In the genomic region with DNA sequence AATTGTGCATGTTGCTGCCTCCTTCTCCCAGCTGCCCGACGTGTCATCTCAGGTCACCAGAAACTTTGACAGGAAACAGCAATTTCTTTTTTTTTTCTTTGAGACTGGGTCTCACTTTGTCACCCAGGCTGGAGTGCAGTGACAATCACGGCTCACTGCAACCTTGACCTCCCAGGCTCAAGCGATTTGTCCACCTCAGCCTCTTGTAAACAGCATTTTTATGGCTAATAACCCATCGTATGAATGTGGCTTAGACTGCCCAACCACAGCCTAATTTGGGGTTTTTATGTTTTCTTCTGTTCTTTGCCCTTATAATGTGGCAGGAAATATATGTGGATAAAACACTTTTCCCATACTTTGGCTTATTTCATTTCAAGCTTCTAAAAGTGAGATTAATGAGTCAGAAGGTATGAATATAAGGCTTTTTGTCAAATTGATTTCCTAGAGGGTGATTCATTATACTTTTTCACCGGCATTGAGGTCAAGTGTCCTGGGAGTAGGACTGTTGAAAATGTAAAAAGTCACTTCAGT, we compare ENCODE assay signal across 10 cellular contexts. TPM values are rescaled to one million over a fixed set of nuclear protein-coding genes. Genes with fewer than 3 reads are reported as not detected.
DNase-seq lines count a peak whose midpoint lies in the region; ATAC-seq and TF ChIP-seq lines count a peak whose summit lies in the region.
"Had no signal": no experiment of that assay in that cellular context is flagged by ENCODE, and none has a peak within 500 bp of the region (broad histone marks: within the 10 kb centered on the region; RNA-seq: fewer than 3 reads in every experiment).

No MANE protein-coding gene starts in this region.

- H3K9me3 Mint-ChIP-seq in immature natural killer cell: no peaks in the 10 kb centered on the region

- H3K9ac ChIP-seq in BLaER1: peak overlapping the region; percentile 42; the same call in 1 of the 2 replicates

- no peak overlapping the region for H3K4me3 ChIP-seq in BLaER1
- no peak overlapping the region for H3K4me3 ChIP-seq in A673 (ENCODE audit: low read depth, low read length, poor library complexity, severe bottlenecking)
- H3K4me3 ChIP-seq: adrenal gland, left ventricle myocardium inferior had no signal

- H3K27me3 Mint-ChIP-seq in immature natural killer cell (ENCODE audit: low read depth in 3 of 3): peaks cover 0 to 4% (median 3%) of the 10 kb centered on the region in 3 donors

- H3K27ac ChIP-seq in BLaER1 (peak overlapping the region; percentile 51), A673 (ENCODE audit: low read depth, low read length, poor library complexity, severe bottlenecking) (no peak overlapping the region)
- H3K27ac ChIP-seq: adrenal gland, left ventricle myocardium inferior had no signal

- no TSS peak for BruUV-seq in A673 (replicated peaks; lab: Mats Ljungman, UMichigan)

- H3K4me1 ChIP-seq in BLaER1 (peaks cover 58% of the 10 kb centered on the region), A673 (ENCODE audit: insufficient read depth, low read length, poor library complexity, severe bottlenecking) (no peaks in the 10 kb centered on the region)

- H3K9me3 ChIP-seq in BLaER1 (no peaks in the 10 kb centered on the region), A673 (ENCODE audit: low read depth, low read length, poor library complexity, severe bottlenecking) (no peaks in the 10 kb centered on the region)
- H3K9me3 ChIP-seq: adrenal gland, left ventricle myocardium inferior had no signal

- DNase-seq in immature natural killer cell (no peak), OCI-M1 (lab: John Stamatoyannopoulos, UW) (no peak), HEK293T (ENCODE audit: extremely low spot score) (no peak), A673 (ENCODE audit: low spot score) (no peak), NCI-H524 treated with DMSO at 0.1 percent for 48 hours (lab: John Stamatoyannopoulos, UW) (no peak)
- DNase-seq: left ventricle myocardium inferior had no signal

- CTCF ChIA-PET in HEK293T (lab: Yijun Ruan, JAX): no interaction called here
- CTCF ChIA-PET in A673 (lab: Charles Lee): no interaction called here

- H3K4me2 ChIP-seq in BLaER1: peak overlapping the region; percentile 78

- POLR2A ChIA-PET in HEK293T (lab: Yijun Ruan, JAX) (no interaction called here), A673 (lab: Charles Lee; ENCODE audit: low non-redundant PET) (no interaction called here)

- H4K20me1 ChIP-seq in BLaER1: no peaks in the 10 kb centered on the region

- H3K4me1 Mint-ChIP-seq in immature natural killer cell: peaks cover 31 to 35% of the 10 kb centered on the region in 2 donors

- H3K36me3 ChIP-seq in BLaER1: peaks cover 59% of the 10 kb centered on the region
- H3K36me3 ChIP-seq in A673 (ENCODE audit: insufficient read depth, low read length, poor library complexity, severe bottlenecking): peaks cover 15% of the 10 kb centered on the region

- TF ChIP-seq CTCF in A673 (conservative IDR thresholded peaks at IDR 0.05; ENCODE audit: low read depth, low read length): no peak

- H3K27me3 ChIP-seq in BLaER1 (no peaks in the 10 kb centered on the region), A673 (replicated peaks; ENCODE audit: insufficient read depth, low read depth, low read length, poor library complexity) (no peaks in the 10 kb centered on the region)
- H3K27me3 ChIP-seq: adrenal gland had no signal

- H3K4me3 Mint-ChIP-seq in immature natural killer cell: peak overlapping the region; percentile 3 to 61 (median 15)

- peak overlapping the region in 3 of 6 donors; percentile 9 to 44 (median 38) for H3K27ac Mint-ChIP-seq in immature natural killer cell

- intact Hi-C loops in A673 (cut with micrococcal nuclease; ENCODE audit: unreplicated experiment): no loop called here

- H3K36me3 Mint-ChIP-seq in immature natural killer cell: peaks cover 17 to 22% (median 18%) of the 10 kb centered on the region in 3 donors

- ATAC-seq in GM19395 (IDR thresholded peaks at IDR 0.05; ENCODE audit: unreplicated experiment) (peak; percentile 37), SK-N-SH treated with all-trans-retinoic acid at 6 μM for 48 hours (peak; percentile 62)

TF ChIP-seq in SK-N-SH treated with all-trans-retinoic acid at 6 μM for 48 hours, 23 proteins besides CTCF, POLR2A, EP300 and RAD21:
- TF ChIP-seq ISL1 (CRISPR knock-in tag; IDR thresholded peaks at IDR 0.05): 0 out of 2 replicates have a peak, but pooled peaks have one; percentile 23
- no peak for TF ChIP-seq ZNF8 (CRISPR knock-in tag; IDR thresholded peaks at IDR 0.05)

TF ChIP-seq in HEK293T, 16 proteins besides CTCF, POLR2A, EP300 and RAD21:
- TF ChIP-seq LEF1 (IDR thresholded peaks at IDR 0.05; ENCODE audit: borderline replicate concordance): no peak
- TF ChIP-seq FOXK2 (IDR thresholded peaks at IDR 0.05): no peak
- TF ChIP-seq FOXM1 (IDR thresholded peaks at IDR 0.05; ENCODE audit: borderline replicate concordance): no peak
- no peak for TF ChIP-seq CTBP1 (IDR thresholded peaks at IDR 0.05; ENCODE audit: borderline replicate concordance)
- TF ChIP-seq PKNOX1 (IDR thresholded peaks at IDR 0.05): no peak

RNA-seq across cellular contexts. Expression of gene SLC5A10, which starts 31.0 kb away (rescaled TPM):
- not detected for polyA plus RNA-seq in immature natural killer cell
- total RNA-seq in A673 (2021): not detected in 2 replicates
- total RNA-seq: left ventricle myocardium inferior had no signal
